Comparison of ENCODE assay signal across 10 cellular contexts in genomic region chr2:39068757-39069515, GRCh38. TPM values are rescaled to one million over a fixed set of nuclear protein-coding genes. Genes with fewer than 3 reads are reported as not detected.
A peak's percentile ranks its signal among the peaks of the same experiment; 100 is the strongest.
DNase-seq lines count a peak whose midpoint lies in the region; FAIRE-seq and TF ChIP-seq lines count a peak whose summit lies in the region.
"Had no signal": no experiment of that assay in that cellular context is flagged by ENCODE, and none has a peak within 500 bp of the region (broad histone marks: within the 10 kb centered on the region; RNA-seq: fewer than 3 reads in every experiment).

No MANE protein-coding gene starts in this region.

- POLR2A ChIA-PET in OCI-LY7 (lab: Charles Lee), result interaction anchor here (0.7 to 1.2 kb wide), 4 partner anchors 21 to 122 kb away, joined by 3 to 6 read pairs (median 4); no protein-coding TSS in a partner anchor

- H3K27ac ChIP-seq in OCI-LY7 (ENCODE audit: low read depth, low read length, poor library complexity, severe bottlenecking) (no peak overlapping the region), trophoblast cell (ENCODE audit: low read depth, low read length) (no peak overlapping the region), adrenal gland (no peak overlapping the region)

- no peak for TF ChIP-seq POLR2A in adrenal gland (IDR thresholded peaks at IDR 0.05)

- DNase-seq in activated T-cell treated with anti-CD3 and anti-CD28 coated beads for 48 hours (ENCODE audit: low read depth) (peak; percentile 4), OCI-LY7 (ENCODE audit: low spot score) (no peak), bronchial epithelial cell (ENCODE audit: low read depth) (peak; percentile 82), trophoblast cell (peak in 1 of 2 donors; percentile 4), adrenal gland (no peak), Ammon's horn (ENCODE audit: low spot score) (no peak), superior temporal gyrus (ENCODE audit: extremely low spot score) (no peak)
- DNase-seq in activated T-cell treated with anti-CD3 and anti-CD28 coated beads, Interleukin-2, amount 50 U/mL, for 1 hour, result no peak
- DNase-seq: left cardiac atrium, NCI-H146 had no signal

- H4K91ac ChIP-seq in trophoblast cell (ENCODE audit: low read depth, low read length), result no peak overlapping the region

- H3K14ac ChIP-seq in trophoblast cell (ENCODE audit: low read length), result no peak overlapping the region

- BruUV-seq in OCI-LY7 (replicated peaks; lab: Mats Ljungman, UMichigan), result no TSS peak

- H4K20me1 ChIP-seq in OCI-LY7 (ENCODE audit: insufficient read depth, low read length), result peaks cover 10% of the 10 kb centered on the region; the same call in 1 of the 2 replicates

- WGBS in trophoblast cell (ENCODE audit: extremely low coverage, insufficient coverage, insufficient read length), result no CpG with 5 or more reads among the region's 3 CpGs
- 74 to 99% (median 82%) methylated on average over 3 of the region's 3 CpGs for WGBS in adrenal gland, 4 donors

- H3K79me1 ChIP-seq in trophoblast cell (ENCODE audit: low read length), result no peaks in the 10 kb centered on the region

- no peak overlapping the region for H3K23ac ChIP-seq in trophoblast cell (ENCODE audit: low read length)

- no peak overlapping the region for H4K12ac ChIP-seq in trophoblast cell (ENCODE audit: low read depth, low read length)

- no peak overlapping the region for H2BK12ac ChIP-seq in trophoblast cell (ENCODE audit: low read length)

- H3K9me2 ChIP-seq in OCI-LY7 (ENCODE audit: insufficient read depth, low read length), result no peaks in the 10 kb centered on the region

- no peak overlapping the region for H2BK5ac ChIP-seq in trophoblast cell (ENCODE audit: low read depth, low read length, poor library complexity)

- H3K9me3 ChIP-seq in OCI-LY7 (ENCODE audit: low read length), result no peaks in the 10 kb centered on the region
- no peaks in the 10 kb centered on the region for H3K9me3 ChIP-seq in trophoblast cell (ENCODE audit: insufficient read depth, low read depth, low read length)
- no peaks in the 10 kb centered on the region for H3K9me3 ChIP-seq in adrenal gland (replicated peaks in 1 of 3)

- H3K36me3 ChIP-seq in OCI-LY7 (ENCODE audit: insufficient read depth, low read length) (peaks cover 29% of the 10 kb centered on the region; the same call in 1 of the 2 replicates), bronchial epithelial cell (ENCODE audit: control insufficient read depth, insufficient read depth, low read length) (peaks cover 2% of the 10 kb centered on the region), trophoblast cell (ENCODE audit: control insufficient read depth in 1 of 2, insufficient read depth in 2 of 2, low read length in 2 of 2) (peaks cover 0 to 3% of the 10 kb centered on the region in 2 experiments), adrenal gland (replicated peaks in 1 of 2) (no peaks in the 10 kb centered on the region)

- H3K4me3 ChIP-seq in OCI-LY7 (ENCODE audit: low read depth, low read length, poor library complexity, severe bottlenecking) (no peak overlapping the region), bronchial epithelial cell (ENCODE audit: low read depth, low read length) (no peak overlapping the region), trophoblast cell (ENCODE audit: low read depth, low read length) (no peak overlapping the region), adrenal gland (no peak overlapping the region)

- no peak for FAIRE-seq in bronchial epithelial cell (lab: Jason Lieb, UNC)

- no peak overlapping the region for H3K18ac ChIP-seq in trophoblast cell (ENCODE audit: low read length)

- H3K9ac ChIP-seq in trophoblast cell (ENCODE audit: low read length), result no peak overlapping the region

- H2AFZ ChIP-seq in OCI-LY7 (ENCODE audit: low read length) (no peak overlapping the region), trophoblast cell (ENCODE audit: insufficient read depth, low read length, poor library complexity) (no peak overlapping the region)

- H2BK120ac ChIP-seq in trophoblast cell (ENCODE audit: insufficient read depth, low read length, poor library complexity), result no peak overlapping the region

- H3K4me1 ChIP-seq in OCI-LY7 (ENCODE audit: insufficient read depth, low read length, poor library complexity, severe bottlenecking), result no peaks in the 10 kb centered on the region
- H3K4me1 ChIP-seq in trophoblast cell (ENCODE audit: control insufficient read depth in 1 of 2, insufficient read depth in 2 of 2, low read length in 2 of 2), result no peaks in the 10 kb centered on the region
- peaks cover 0 to 7% of the 10 kb centered on the region in 2 donors for H3K4me1 ChIP-seq in adrenal gland (replicated peaks in 1 of 2)

- H3K79me2 ChIP-seq in OCI-LY7 (ENCODE audit: insufficient read depth, low read depth, low read length) (peaks cover 17% of the 10 kb centered on the region), trophoblast cell (ENCODE audit: control insufficient read depth, insufficient read depth, low read length, poor library complexity) (no peaks in the 10 kb centered on the region)

- 0 out of 2 replicates have a peak, but pooled peaks have one; percentile 27 for TF ChIP-seq CTCF in OCI-LY7 (conservative IDR thresholded peaks at IDR 0.05; ENCODE audit: low read length)
- TF ChIP-seq CTCF in bronchial epithelial cell (IDR thresholded peaks at IDR 0.05; ENCODE audit: insufficient read depth, low read length, severe bottlenecking), result no peak
- no peak for TF ChIP-seq CTCF in adrenal gland (IDR thresholded peaks at IDR 0.05)

- peak overlapping the region; percentile 6 for H3K4ac ChIP-seq in trophoblast cell (ENCODE audit: low read depth, low read length)

- no peak overlapping the region for H4K8ac ChIP-seq in trophoblast cell (ENCODE audit: low read depth, low read length)

- intact Hi-C loops in OCI-LY7 (cut with micrococcal nuclease; ENCODE audit: unreplicated experiment) (no loop called here), adrenal gland (cut with DNase I) (loop anchor here (5.0 to 10.0 kb wide), 2 partner anchors 56 to 158 kb away; partner anchors contain the start of gene SOS1 (in 1 of the 2))

- H3K27me3 ChIP-seq in bronchial epithelial cell (ENCODE audit: control insufficient read depth, insufficient read depth, low read length) (no peaks in the 10 kb centered on the region), trophoblast cell (ENCODE audit: insufficient read depth, low read length) (no peaks in the 10 kb centered on the region), adrenal gland (no peaks in the 10 kb centered on the region)

- H3K4me2 ChIP-seq in OCI-LY7 (ENCODE audit: low read length) (no peak overlapping the region), trophoblast cell (ENCODE audit: low read length) (no peak overlapping the region)

- CTCF ChIA-PET in OCI-LY7 (lab: Charles Lee; ENCODE audit: unreplicated experiment), result no interaction called here

- no peak overlapping the region for H2AK5ac ChIP-seq in trophoblast cell (ENCODE audit: low read length)

RNA-seq across cellular contexts. Expression of gene SOS1, which starts 51.9 kb away (rescaled TPM):
- total RNA-seq in OCI-LY7 (2014; rRNA removed; shearing (Covaris generic)), result 15.2 and 21.3 TPM in 2 replicates
- total RNA-seq in OCI-LY7 (2022), result 40.0 and 47.9 TPM in 2 replicates
- total RNA-seq in bronchial epithelial cell, result 8.2 and 12.3 TPM in 2 replicates
- polyA plus RNA-seq in trophoblast cell (2013), result 31.6 and 32.3 TPM in 2 replicates
- 10 to 100 TPM; 13.3 to 42.0 (median 26.9) TPM for total RNA-seq in adrenal gland
- 10 to 100 TPM in 1 of 3 donors, 1 to 10 TPM in 2; 6.4 to 30.1 (median 6.5) TPM for polyA plus RNA-seq in adrenal gland

Comparison
In these comparisons a context has a peak if more than half of its experiments do, and no peak if none do; other contexts are left out.
1. DNase-seq: peak in activated T-cell treated with anti-CD3 and anti-CD28 coated beads for 48 hours (single experiment) and bronchial epithelial cell (single experiment); none in activated T-cell treated with anti-CD3 and anti-CD28 coated beads, Interleukin-2, amount 50 U/mL, for 1 hour (single experiment), OCI-LY7 (single experiment), adrenal gland (0 of 7), Ammon's horn (single experiment) and superior temporal gyrus (single experiment).